ENCODE assay signal across 1 cellular context in the genomic region with DNA sequence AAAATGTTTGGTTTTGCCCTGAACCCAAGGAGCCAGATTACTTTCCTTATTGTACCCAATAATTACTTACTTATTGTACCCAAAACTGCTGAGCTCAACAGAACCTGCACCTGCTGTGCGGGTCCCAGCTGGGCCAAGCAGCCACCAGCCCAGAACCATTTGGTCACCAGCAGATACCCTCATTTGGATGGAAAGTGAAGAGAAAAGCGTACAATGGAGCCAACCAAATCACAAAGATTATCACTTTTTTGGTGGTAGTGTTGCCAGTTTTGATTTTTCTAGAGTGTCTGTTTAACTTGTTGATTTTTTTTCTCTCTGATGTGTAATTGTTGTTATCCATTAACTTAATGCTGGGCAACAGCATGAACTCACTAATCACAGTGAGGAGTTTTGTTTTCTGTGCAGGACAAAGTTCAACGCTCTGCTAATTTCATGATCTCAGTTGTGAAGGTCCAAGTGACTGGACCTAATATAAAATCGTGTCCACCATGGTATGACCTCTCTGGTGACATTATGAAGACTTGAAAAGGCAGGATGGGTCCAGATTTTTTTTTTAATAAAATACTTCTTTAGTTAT.
TF ChIP-seq lines count a peak whose summit lies in the region.

No MANE protein-coding gene starts in this region.

TF ChIP-seq in HepG2, 621 proteins besides CTCF, POLR2A, EP300 and RAD21 (continued from another document and continues in another):
- TF ChIP-seq, protein P1, sequence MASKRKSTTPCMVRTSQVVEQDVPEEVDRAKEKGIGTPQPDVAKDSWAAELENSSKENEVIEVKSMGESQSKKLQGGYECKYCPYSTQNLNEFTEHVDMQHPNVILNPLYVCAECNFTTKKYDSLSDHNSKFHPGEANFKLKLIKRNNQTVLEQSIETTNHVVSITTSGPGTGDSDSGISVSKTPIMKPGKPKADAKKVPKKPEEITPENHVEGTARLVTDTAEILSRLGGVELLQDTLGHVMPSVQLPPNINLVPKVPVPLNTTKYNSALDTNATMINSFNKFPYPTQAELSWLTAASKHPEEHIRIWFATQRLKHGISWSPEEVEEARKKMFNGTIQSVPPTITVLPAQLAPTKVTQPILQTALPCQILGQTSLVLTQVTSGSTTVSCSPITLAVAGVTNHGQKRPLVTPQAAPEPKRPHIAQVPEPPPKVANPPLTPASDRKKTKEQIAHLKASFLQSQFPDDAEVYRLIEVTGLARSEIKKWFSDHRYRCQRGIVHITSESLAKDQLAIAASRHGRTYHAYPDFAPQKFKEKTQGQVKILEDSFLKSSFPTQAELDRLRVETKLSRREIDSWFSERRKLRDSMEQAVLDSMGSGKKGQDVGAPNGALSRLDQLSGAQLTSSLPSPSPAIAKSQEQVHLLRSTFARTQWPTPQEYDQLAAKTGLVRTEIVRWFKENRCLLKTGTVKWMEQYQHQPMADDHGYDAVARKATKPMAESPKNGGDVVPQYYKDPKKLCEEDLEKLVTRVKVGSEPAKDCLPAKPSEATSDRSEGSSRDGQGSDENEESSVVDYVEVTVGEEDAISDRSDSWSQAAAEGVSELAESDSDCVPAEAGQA (IDR thresholded peaks at IDR 0.05; ENCODE audit: low read depth), result no peak
- TF ChIP-seq, protein P1 (CRISPR knock-in tag; IDR thresholded peaks at IDR 0.05; ENCODE audit: borderline replicate concordance), result no peak; the same call in 1 of the 2 replicates
- TF ChIP-seq TP53 (CRISPR knock-in tag; conservative IDR thresholded peaks at IDR 0.05) (no peak), BRD4 (CRISPR knock-in tag; IDR thresholded peaks at IDR 0.05) (no peak), IKZF4 (CRISPR knock-in tag; IDR thresholded peaks at IDR 0.05; ENCODE audit: borderline replicate concordance, low read depth, not compliant biosample characterization) (no peak), ZNF556 (CRISPR knock-in tag; IDR thresholded peaks at IDR 0.05; ENCODE audit: borderline replicate concordance) (no peak), ONECUT2 (CRISPR knock-in tag; IDR thresholded peaks at IDR 0.05) (no peak), CAMTA2 (CRISPR knock-in tag; IDR thresholded peaks at IDR 0.05; ENCODE audit: borderline replicate concordance) (no peak), TAF15 (IDR thresholded peaks at IDR 0.05; ENCODE audit: low read depth, low read length, poor library complexity, severe bottlenecking) (no peak), BRCA1 (CRISPR knock-in tag; IDR thresholded peaks at IDR 0.05) (no peak), EEA1 (CRISPR knock-in tag; IDR thresholded peaks at IDR 0.05; ENCODE audit: borderline replicate concordance) (no peak), FOSL2 (CRISPR knock-in tag; IDR thresholded peaks at IDR 0.05) (no peak; the same call in 1 of the 2 replicates), SP5 (CRISPR knock-in tag; IDR thresholded peaks at IDR 0.05; ENCODE audit: borderline replicate concordance, low read depth) (no peak), RAD51 (IDR thresholded peaks at IDR 0.05; ENCODE audit: borderline replicate concordance) (no peak), ZNF891 (CRISPR knock-in tag; IDR thresholded peaks at IDR 0.05) (no peak), ZNF652 (CRISPR knock-in tag; IDR thresholded peaks at IDR 0.05; ENCODE audit: borderline replicate concordance, low read depth) (0 out of 2 replicates have a peak, but pooled peaks have one; percentile 11), CBX1 (IDR thresholded peaks at IDR 0.05; ENCODE audit: low read depth) (no peak), NCOA2 (CRISPR knock-in tag; IDR thresholded peaks at IDR 0.05) (peak; percentile 43; the same call in 1 of the 2 replicates), CREB1 (IDR thresholded peaks at IDR 0.05) (no peak), CREB1 (CRISPR knock-in tag; IDR thresholded peaks at IDR 0.05) (peak; percentile 64)
- TF ChIP-seq, protein P2, sequence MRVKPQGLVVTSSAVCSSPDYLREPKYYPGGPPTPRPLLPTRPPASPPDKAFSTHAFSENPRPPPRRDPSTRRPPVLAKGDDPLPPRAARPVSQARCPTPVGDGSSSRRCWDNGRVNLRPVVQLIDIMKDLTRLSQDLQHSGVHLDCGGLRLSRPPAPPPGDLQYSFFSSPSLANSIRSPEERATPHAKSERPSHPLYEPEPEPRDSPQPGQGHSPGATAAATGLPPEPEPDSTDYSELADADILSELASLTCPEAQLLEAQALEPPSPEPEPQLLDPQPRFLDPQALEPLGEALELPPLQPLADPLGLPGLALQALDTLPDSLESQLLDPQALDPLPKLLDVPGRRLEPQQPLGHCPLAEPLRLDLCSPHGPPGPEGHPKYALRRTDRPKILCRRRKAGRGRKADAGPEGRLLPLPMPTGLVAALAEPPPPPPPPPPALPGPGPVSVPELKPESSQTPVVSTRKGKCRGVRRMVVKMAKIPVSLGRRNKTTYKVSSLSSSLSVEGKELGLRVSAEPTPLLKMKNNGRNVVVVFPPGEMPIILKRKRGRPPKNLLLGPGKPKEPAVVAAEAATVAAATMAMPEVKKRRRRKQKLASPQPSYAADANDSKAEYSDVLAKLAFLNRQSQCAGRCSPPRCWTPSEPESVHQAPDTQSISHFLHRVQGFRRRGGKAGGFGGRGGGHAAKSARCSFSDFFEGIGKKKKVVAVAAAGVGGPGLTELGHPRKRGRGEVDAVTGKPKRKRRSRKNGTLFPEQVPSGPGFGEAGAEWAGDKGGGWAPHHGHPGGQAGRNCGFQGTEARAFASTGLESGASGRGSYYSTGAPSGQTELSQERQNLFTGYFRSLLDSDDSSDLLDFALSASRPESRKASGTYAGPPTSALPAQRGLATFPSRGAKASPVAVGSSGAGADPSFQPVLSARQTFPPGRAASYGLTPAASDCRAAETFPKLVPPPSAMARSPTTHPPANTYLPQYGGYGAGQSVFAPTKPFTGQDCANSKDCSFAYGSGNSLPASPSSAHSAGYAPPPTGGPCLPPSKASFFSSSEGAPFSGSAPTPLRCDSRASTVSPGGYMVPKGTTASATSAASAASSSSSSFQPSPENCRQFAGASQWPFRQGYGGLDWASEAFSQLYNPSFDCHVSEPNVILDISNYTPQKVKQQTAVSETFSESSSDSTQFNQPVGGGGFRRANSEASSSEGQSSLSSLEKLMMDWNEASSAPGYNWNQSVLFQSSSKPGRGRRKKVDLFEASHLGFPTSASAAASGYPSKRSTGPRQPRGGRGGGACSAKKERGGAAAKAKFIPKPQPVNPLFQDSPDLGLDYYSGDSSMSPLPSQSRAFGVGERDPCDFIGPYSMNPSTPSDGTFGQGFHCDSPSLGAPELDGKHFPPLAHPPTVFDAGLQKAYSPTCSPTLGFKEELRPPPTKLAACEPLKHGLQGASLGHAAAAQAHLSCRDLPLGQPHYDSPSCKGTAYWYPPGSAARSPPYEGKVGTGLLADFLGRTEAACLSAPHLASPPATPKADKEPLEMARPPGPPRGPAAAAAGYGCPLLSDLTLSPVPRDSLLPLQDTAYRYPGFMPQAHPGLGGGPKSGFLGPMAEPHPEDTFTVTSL (CRISPR knock-in tag; IDR thresholded peaks at IDR 0.05; ENCODE audit: borderline replicate concordance), result peak; percentile 32; the same call in 1 of the 2 replicates
- TF ChIP-seq, protein P3, sequence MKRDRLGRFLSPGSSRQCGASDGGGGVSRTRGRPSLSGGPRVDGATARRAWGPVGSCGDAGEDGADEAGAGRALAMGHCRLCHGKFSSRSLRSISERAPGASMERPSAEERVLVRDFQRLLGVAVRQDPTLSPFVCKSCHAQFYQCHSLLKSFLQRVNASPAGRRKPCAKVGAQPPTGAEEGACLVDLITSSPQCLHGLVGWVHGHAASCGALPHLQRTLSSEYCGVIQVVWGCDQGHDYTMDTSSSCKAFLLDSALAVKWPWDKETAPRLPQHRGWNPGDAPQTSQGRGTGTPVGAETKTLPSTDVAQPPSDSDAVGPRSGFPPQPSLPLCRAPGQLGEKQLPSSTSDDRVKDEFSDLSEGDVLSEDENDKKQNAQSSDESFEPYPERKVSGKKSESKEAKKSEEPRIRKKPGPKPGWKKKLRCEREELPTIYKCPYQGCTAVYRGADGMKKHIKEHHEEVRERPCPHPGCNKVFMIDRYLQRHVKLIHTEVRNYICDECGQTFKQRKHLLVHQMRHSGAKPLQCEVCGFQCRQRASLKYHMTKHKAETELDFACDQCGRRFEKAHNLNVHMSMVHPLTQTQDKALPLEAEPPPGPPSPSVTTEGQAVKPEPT (CRISPR knock-in tag; IDR thresholded peaks at IDR 0.05; ENCODE audit: low read depth), result no peak
- TF ChIP-seq, protein P4, sequence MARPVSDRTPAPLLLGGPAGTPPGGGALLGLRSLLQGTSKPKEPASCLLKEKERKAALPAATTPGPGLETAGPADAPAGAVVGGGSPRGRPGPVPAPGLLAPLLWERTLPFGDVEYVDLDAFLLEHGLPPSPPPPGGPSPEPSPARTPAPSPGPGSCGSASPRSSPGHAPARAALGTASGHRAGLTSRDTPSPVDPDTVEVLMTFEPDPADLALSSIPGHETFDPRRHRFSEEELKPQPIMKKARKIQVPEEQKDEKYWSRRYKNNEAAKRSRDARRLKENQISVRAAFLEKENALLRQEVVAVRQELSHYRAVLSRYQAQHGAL (CRISPR knock-in tag; IDR thresholded peaks at IDR 0.05; ENCODE audit: not compliant biosample characterization), result no peak
- TF ChIP-seq, protein P5, sequence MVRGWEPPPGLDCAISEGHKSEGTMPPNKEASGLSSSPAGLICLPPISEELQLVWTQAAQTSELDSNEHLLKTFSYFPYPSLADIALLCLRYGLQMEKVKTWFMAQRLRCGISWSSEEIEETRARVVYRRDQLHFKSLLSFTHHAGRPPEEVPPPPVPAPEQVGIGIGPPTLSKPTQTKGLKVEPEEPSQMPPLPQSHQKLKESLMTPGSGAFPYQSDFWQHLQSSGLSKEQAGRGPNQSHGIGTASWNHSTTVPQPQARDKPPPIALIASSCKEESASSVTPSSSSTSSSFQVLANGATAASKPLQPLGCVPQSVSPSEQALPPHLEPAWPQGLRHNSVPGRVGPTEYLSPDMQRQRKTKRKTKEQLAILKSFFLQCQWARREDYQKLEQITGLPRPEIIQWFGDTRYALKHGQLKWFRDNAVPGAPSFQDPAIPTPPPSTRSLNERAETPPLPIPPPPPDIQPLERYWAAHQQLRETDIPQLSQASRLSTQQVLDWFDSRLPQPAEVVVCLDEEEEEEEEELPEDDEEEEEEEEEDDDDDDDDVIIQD (CRISPR knock-in tag; IDR thresholded peaks at IDR 0.05; ENCODE audit: low read depth), result peak; percentile 40; the same call in 1 of the 2 replicates
- TF ChIP-seq, protein P6, sequence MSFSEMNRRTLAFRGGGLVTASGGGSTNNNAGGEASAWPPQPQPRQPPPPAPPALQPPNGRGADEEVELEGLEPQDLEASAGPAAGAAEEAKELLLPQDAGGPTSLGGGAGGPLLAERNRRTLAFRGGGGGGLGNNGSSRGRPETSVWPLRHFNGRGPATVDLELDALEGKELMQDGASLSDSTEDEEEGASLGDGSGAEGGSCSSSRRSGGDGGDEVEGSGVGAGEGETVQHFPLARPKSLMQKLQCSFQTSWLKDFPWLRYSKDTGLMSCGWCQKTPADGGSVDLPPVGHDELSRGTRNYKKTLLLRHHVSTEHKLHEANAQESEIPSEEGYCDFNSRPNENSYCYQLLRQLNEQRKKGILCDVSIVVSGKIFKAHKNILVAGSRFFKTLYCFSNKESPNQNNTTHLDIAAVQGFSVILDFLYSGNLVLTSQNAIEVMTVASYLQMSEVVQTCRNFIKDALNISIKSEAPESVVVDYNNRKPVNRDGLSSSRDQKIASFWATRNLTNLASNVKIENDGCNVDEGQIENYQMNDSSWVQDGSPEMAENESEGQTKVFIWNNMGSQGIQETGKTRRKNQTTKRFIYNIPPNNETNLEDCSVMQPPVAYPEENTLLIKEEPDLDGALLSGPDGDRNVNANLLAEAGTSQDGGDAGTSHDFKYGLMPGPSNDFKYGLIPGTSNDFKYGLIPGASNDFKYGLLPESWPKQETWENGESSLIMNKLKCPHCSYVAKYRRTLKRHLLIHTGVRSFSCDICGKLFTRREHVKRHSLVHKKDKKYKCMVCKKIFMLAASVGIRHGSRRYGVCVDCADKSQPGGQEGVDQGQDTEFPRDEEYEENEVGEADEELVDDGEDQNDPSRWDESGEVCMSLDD (CRISPR knock-in tag; IDR thresholded peaks at IDR 0.05; ENCODE audit: borderline replicate concordance), result no peak
- TF ChIP-seq, protein P7, sequence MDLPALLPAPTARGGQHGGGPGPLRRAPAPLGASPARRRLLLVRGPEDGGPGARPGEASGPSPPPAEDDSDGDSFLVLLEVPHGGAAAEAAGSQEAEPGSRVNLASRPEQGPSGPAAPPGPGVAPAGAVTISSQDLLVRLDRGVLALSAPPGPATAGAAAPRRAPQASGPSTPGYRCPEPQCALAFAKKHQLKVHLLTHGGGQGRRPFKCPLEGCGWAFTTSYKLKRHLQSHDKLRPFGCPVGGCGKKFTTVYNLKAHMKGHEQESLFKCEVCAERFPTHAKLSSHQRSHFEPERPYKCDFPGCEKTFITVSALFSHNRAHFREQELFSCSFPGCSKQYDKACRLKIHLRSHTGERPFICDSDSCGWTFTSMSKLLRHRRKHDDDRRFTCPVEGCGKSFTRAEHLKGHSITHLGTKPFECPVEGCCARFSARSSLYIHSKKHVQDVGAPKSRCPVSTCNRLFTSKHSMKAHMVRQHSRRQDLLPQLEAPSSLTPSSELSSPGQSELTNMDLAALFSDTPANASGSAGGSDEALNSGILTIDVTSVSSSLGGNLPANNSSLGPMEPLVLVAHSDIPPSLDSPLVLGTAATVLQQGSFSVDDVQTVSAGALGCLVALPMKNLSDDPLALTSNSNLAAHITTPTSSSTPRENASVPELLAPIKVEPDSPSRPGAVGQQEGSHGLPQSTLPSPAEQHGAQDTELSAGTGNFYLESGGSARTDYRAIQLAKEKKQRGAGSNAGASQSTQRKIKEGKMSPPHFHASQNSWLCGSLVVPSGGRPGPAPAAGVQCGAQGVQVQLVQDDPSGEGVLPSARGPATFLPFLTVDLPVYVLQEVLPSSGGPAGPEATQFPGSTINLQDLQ (CRISPR knock-in tag; IDR thresholded peaks at IDR 0.05), result no peak
- TF ChIP-seq, protein P8, sequence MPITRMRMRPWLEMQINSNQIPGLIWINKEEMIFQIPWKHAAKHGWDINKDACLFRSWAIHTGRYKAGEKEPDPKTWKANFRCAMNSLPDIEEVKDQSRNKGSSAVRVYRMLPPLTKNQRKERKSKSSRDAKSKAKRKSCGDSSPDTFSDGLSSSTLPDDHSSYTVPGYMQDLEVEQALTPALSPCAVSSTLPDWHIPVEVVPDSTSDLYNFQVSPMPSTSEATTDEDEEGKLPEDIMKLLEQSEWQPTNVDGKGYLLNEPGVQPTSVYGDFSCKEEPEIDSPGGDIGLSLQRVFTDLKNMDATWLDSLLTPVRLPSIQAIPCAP (CRISPR knock-in tag; IDR thresholded peaks at IDR 0.05; ENCODE audit: low read depth), result no peak
